Comparison of ENCODE assay signal across 16 cellular contexts in genomic region chr17:29214215-29215146, GRCh38. TPM values are rescaled to one million over a fixed set of nuclear protein-coding genes. Genes with fewer than 3 reads are reported as not detected.
"Had no signal": no experiment of that assay in that cellular context is flagged by ENCODE, and none has a peak within 500 bp of the region (broad histone marks: within the 10 kb centered on the region; RNA-seq: fewer than 3 reads in every experiment).

No MANE protein-coding gene starts in this region.

- ATAC-seq: stimulated activated naive CD8-positive, alpha-beta T cell treated with anti-CD3 and anti-CD28 coated beads, Interleukin-15, Interleukin-2, amounts not matched to agents 100 U/mL and 50 U/mL, for 24 hours had no signal

- H3K4me3 ChIP-seq: testis had no signal

- H3K27me3 ChIP-seq: testis had no signal

- H3K9me3 ChIP-seq: testis had no signal

- H3K27ac ChIP-seq: testis had no signal

- H3K9me3 Mint-ChIP-seq: activated B cell treated with CpG ODN at 0.5 μM for 24 hours; activated CD4-positive, alpha-beta T cell treated with anti-CD3 and anti-CD28 coated beads, Interleukin-2, amount 10 ng/mL, durations not matched to agents 24 days and 14 days; nephron progenitor cell had no signal

- H3K27ac Mint-ChIP-seq: activated B cell treated with CpG ODN at 0.5 μM for 24 hours; activated CD4-positive, alpha-beta T cell treated with anti-CD3 and anti-CD28 coated beads, Interleukin-2, amount 10 ng/mL, durations not matched to agents 24 days and 14 days; nephron progenitor cell had no signal

- H3K4me3 Mint-ChIP-seq: activated B cell treated with CpG ODN at 0.5 μM for 24 hours; activated CD4-positive, alpha-beta T cell treated with anti-CD3 and anti-CD28 coated beads, Interleukin-2, amount 10 ng/mL, durations not matched to agents 24 days and 14 days; nephron progenitor cell had no signal

- DNase-seq: activated B cell treated with CpG ODN at 0.5 μM for 24 hours; activated CD4-positive, alpha-beta T cell treated with anti-CD3 and anti-CD28 coated beads, Interleukin-2, amount 10 ng/mL, durations not matched to agents 24 days and 14 days; activated CD8-positive, alpha-beta memory T cell treated with anti-CD3 and anti-CD28 coated beads for 24 hours; activated naive CD4-positive, alpha-beta T cell treated with Interleukin-2 at 50 U/mL for 16 hours; cortex of kidney; mesendoderm; nephron progenitor cell; stimulated activated CD4-positive, alpha-beta T cell treated with anti-CD3 and anti-CD28 coated beads, Interleukin-4, amount 100 ng/mL, for 1 hour; stimulated activated CD8-positive, alpha-beta memory T cell treated with anti-CD3 and anti-CD28 coated beads, Interleukin-4, amount 100 ng/mL, for 48 hours; stimulated activated naive CD8-positive, alpha-beta T cell treated with anti-CD3 and anti-CD28 coated beads, Interleukin-15, Interleukin-2, amounts not matched to agents 100 U/mL and 50 U/mL, for 24 hours; testis had no signal

RNA-seq across cellular contexts. Expression of gene CRYBA1, which starts 32.2 kb away (rescaled TPM):
- total RNA-seq: activated B cell treated with CpG ODN at 0.5 μM for 24 hours; activated CD4-positive, alpha-beta T cell treated with anti-CD3 and anti-CD28 coated beads, Interleukin-2, amount 10 ng/mL, durations not matched to agents 24 days and 14 days; cardiac septum; osteocyte; T-helper 1 cell treated with Interleukin-12 subunit alpha and Interleukin-12 subunit beta and Interleukin-4 antibody, amounts not matched to agents 30 ng/mL and 1 ng/mL, for 36 hours; testis; ureter had no signal
- polyA plus RNA-seq: esophagus had no signal
